In the genomic region with DNA sequence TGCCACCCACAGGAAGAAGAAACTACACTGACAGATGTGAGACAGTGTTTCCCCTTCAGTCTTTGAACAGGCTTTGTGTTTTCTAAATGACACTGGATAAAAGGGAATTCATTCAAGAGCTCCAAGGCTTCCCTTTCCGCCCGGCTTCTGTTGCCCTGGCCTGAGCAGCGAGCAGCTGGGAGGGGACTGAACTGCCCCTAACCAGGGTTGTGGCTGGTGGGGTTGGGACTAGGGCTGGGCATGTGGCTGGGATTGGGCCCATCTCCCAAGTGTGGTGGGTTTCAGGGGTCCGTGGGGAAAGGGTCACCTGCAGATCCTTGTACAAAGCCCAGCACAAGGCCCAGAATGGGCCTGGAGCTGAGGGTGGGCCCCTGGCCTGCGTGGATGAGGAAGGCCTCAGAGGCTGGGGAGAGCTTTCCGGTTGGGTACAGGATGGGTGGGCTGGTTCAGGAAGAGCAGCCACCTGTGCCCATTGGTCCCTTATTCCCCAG, we compare ENCODE assay signal across 16 cellular contexts. TPM values are rescaled to one million over a fixed set of nuclear protein-coding genes. Genes with fewer than 3 reads are reported as not detected.
DNase-seq lines count a peak whose midpoint lies in the region; ATAC-seq, FAIRE-seq and TF ChIP-seq lines count a peak whose summit lies in the region.
"Had no signal": no experiment of that assay in that cellular context is flagged by ENCODE, and none has a peak within 500 bp of the region (broad histone marks: within the 10 kb centered on the region; RNA-seq: fewer than 3 reads in every experiment).

No MANE protein-coding gene starts in this region.

- ATAC-seq in activated T-helper 17 cell treated with anti-CD3 and anti-CD28 coated beads, Interleukin-2, amount 50 U/mL, for 72 hours (replicated peaks) = no peak
- ATAC-seq: effector memory CD8-positive, alpha-beta T cell; natural killer cell treated with Interleukin-12 subunit alpha and Interleukin-12 subunit beta and Interleukin-15 and Interleukin-18, amount 100 ng/mL, for 72 hours had no signal

- no peak for FAIRE-seq in GM12891 (lab: Jason Lieb, UNC)
- FAIRE-seq: G401.6 had no signal

- H3K27ac Mint-ChIP-seq in activated naive CD4-positive, alpha-beta T cell treated with anti-CD3 and anti-CD28 coated beads, Interleukin-2, amount 10 ng/mL, durations not matched to agents 7 days and 5 days = no peak overlapping the region
- peak overlapping the region; percentile 95 for H3K27ac Mint-ChIP-seq in activated T-helper 17 cell treated with anti-CD3 and anti-CD28 coated beads, Interleukin-2, amount 50 U/mL, for 72 hours

- DNase-seq in activated naive CD4-positive, alpha-beta T cell treated with anti-CD3 and anti-CD28 coated beads, Interleukin-2, amount 10 ng/mL, durations not matched to agents 7 days and 5 days = peak; percentile 16
- DNase-seq in activated naive CD4-positive, alpha-beta T cell treated with Interleukin-2 at 50 U/mL for 16 hours = no peak
- DNase-seq in midbrain (lab: John Stamatoyannopoulos, UW) (peak; percentile 39), superior temporal gyrus (ENCODE audit: extremely low spot score) (peak; percentile 61), GM12891 (ENCODE audit: insufficient read length, low spot score) (no peak), DMS53 treated with DMSO at 0.1 percent for 48 hours (lab: John Stamatoyannopoulos, UW; ENCODE audit: unreplicated experiment) (no peak), T1000 (lab: John Stamatoyannopoulos, UW) (no peak)
- DNase-seq: activated CD4-positive, alpha-beta T cell treated with anti-CD3 and anti-CD28 coated beads for 48 hours; effector memory CD8-positive, alpha-beta T cell; esophagus squamous epithelium; KG1; kidney glomerular epithelial cell; stimulated activated CD4-positive, alpha-beta T cell treated with anti-CD3 and anti-CD28 coated beads, Interleukin-4, amount 100 ng/mL, for 4 hours had no signal

- H3K36me3 Mint-ChIP-seq in activated naive CD4-positive, alpha-beta T cell treated with anti-CD3 and anti-CD28 coated beads, Interleukin-2, amount 10 ng/mL, durations not matched to agents 7 days and 5 days = peaks cover 39% of the 10 kb centered on the region
- peaks cover 39% of the 10 kb centered on the region for H3K36me3 Mint-ChIP-seq in activated T-helper 17 cell treated with anti-CD3 and anti-CD28 coated beads, Interleukin-2, amount 50 U/mL, for 72 hours (ENCODE audit: low read depth)

- H3K27me3 Mint-ChIP-seq in activated naive CD4-positive, alpha-beta T cell treated with anti-CD3 and anti-CD28 coated beads, Interleukin-2, amount 10 ng/mL, durations not matched to agents 7 days and 5 days = no peaks in the 10 kb centered on the region
- H3K27me3 Mint-ChIP-seq in activated T-helper 17 cell treated with anti-CD3 and anti-CD28 coated beads, Interleukin-2, amount 50 U/mL, for 72 hours = no peaks in the 10 kb centered on the region
- H3K27me3 Mint-ChIP-seq: effector memory CD8-positive, alpha-beta T cell; natural killer cell treated with Interleukin-12 subunit alpha and Interleukin-12 subunit beta and Interleukin-15 and Interleukin-18, amount 100 ng/mL, for 72 hours had no signal

- H3K9me3 Mint-ChIP-seq in activated naive CD4-positive, alpha-beta T cell treated with anti-CD3 and anti-CD28 coated beads, Interleukin-2, amount 10 ng/mL, durations not matched to agents 7 days and 5 days = no peaks in the 10 kb centered on the region
- no peaks in the 10 kb centered on the region for H3K9me3 Mint-ChIP-seq in activated T-helper 17 cell treated with anti-CD3 and anti-CD28 coated beads, Interleukin-2, amount 50 U/mL, for 72 hours
- H3K9me3 Mint-ChIP-seq: effector memory CD8-positive, alpha-beta T cell; natural killer cell treated with Interleukin-12 subunit alpha and Interleukin-12 subunit beta and Interleukin-15 and Interleukin-18, amount 100 ng/mL, for 72 hours had no signal

- no peak overlapping the region for H3K4me3 Mint-ChIP-seq in activated naive CD4-positive, alpha-beta T cell treated with anti-CD3 and anti-CD28 coated beads, Interleukin-2, amount 10 ng/mL, durations not matched to agents 7 days and 5 days
- no peak overlapping the region for H3K4me3 Mint-ChIP-seq in activated T-helper 17 cell treated with anti-CD3 and anti-CD28 coated beads, Interleukin-2, amount 50 U/mL, for 72 hours
- H3K4me3 Mint-ChIP-seq: effector memory CD8-positive, alpha-beta T cell; natural killer cell treated with Interleukin-12 subunit alpha and Interleukin-12 subunit beta and Interleukin-15 and Interleukin-18, amount 100 ng/mL, for 72 hours had no signal

- peaks cover 41% of the 10 kb centered on the region for H3K4me1 Mint-ChIP-seq in activated naive CD4-positive, alpha-beta T cell treated with anti-CD3 and anti-CD28 coated beads, Interleukin-2, amount 10 ng/mL, durations not matched to agents 7 days and 5 days
- peaks cover 32% of the 10 kb centered on the region for H3K4me1 Mint-ChIP-seq in activated T-helper 17 cell treated with anti-CD3 and anti-CD28 coated beads, Interleukin-2, amount 50 U/mL, for 72 hours

- CTCF ChIA-PET in activated naive CD4-positive, alpha-beta T cell treated with anti-CD3 and anti-CD28 coated beads, Interleukin-2, amount 10 ng/mL, durations not matched to agents 7 days and 5 days (lab: Charles Lee) = interaction anchor here (0.7 to 5.1 kb wide), 6 partner anchors 27 to 145 kb away, joined by 3 to 60 read pairs (median 4); partner anchors contain the start of gene DLEC1

- no peak for TF ChIP-seq POLR2A in GM12891 (IDR thresholded peaks at IDR 0.05; ENCODE audit: low read depth, low read length)

TF ChIP-seq in GM12891, 5 proteins besides CTCF, POLR2A, EP300 and RAD21:
- TF ChIP-seq SPI1 (IDR thresholded peaks at IDR 0.05; ENCODE audit: low read depth, low read length) (no peak), POLR2AphosphoS5 (IDR thresholded peaks at IDR 0.05; ENCODE audit: low read depth, low read length) (no peak), POU2F2 (IDR thresholded peaks at IDR 0.05; ENCODE audit: low read depth, low read length) (no peak), PAX5 (IDR thresholded peaks at IDR 0.05; ENCODE audit: insufficient read depth, low read length, severe bottlenecking) (no peak), TAF1 (IDR thresholded peaks at IDR 0.05; ENCODE audit: low read depth, low read length) (no peak)

RNA-seq across cellular contexts. Expression of gene VILL, which starts 10.4 kb away (rescaled TPM):
- 10 to 100 TPM; 12.7 to 13.4 TPM for total RNA-seq in activated T-helper 17 cell treated with anti-CD3 and anti-CD28 coated beads, Interleukin-2, amount 50 U/mL, for 72 hours
- 3.5 TPM for polyA plus RNA-seq in GM12891 (2012; ENCODE audit: low read depth, missing spikeins)

RNA-seq across cellular contexts. Expression of gene PLCD1, which starts 28.4 kb away (rescaled TPM):
- 10 to 100 TPM; 17.7 to 24.4 TPM for total RNA-seq in activated T-helper 17 cell treated with anti-CD3 and anti-CD28 coated beads, Interleukin-2, amount 50 U/mL, for 72 hours
- polyA plus RNA-seq in GM12891 (2012; ENCODE audit: low read depth, missing spikeins) = 2.2 TPM

RNA-seq across cellular contexts. Expression of gene DLEC1, which starts 38.0 kb away (rescaled TPM):
- 1 to 10 TPM; 1.2 to 2.0 TPM for total RNA-seq in activated T-helper 17 cell treated with anti-CD3 and anti-CD28 coated beads, Interleukin-2, amount 50 U/mL, for 72 hours
- polyA plus RNA-seq in GM12891 (2012; ENCODE audit: low read depth, missing spikeins) = 0.08 TPM

Comparison
In these comparisons a context has a peak if more than half of its experiments do, and no peak if none do; other contexts are left out.
1. DNase-seq: peak in activated naive CD4-positive, alpha-beta T cell treated with anti-CD3 and anti-CD28 coated beads, Interleukin-2, amount 10 ng/mL, durations not matched to agents 7 days and 5 days (single experiment), midbrain (single experiment) and superior temporal gyrus (single experiment); none in activated naive CD4-positive, alpha-beta T cell treated with Interleukin-2 at 50 U/mL for 16 hours (single experiment), GM12891 (single experiment), DMS53 treated with DMSO at 0.1 percent for 48 hours (single experiment) and T1000 (single experiment).